ENCODE assay signal across 1 cellular context in the genomic region with DNA sequence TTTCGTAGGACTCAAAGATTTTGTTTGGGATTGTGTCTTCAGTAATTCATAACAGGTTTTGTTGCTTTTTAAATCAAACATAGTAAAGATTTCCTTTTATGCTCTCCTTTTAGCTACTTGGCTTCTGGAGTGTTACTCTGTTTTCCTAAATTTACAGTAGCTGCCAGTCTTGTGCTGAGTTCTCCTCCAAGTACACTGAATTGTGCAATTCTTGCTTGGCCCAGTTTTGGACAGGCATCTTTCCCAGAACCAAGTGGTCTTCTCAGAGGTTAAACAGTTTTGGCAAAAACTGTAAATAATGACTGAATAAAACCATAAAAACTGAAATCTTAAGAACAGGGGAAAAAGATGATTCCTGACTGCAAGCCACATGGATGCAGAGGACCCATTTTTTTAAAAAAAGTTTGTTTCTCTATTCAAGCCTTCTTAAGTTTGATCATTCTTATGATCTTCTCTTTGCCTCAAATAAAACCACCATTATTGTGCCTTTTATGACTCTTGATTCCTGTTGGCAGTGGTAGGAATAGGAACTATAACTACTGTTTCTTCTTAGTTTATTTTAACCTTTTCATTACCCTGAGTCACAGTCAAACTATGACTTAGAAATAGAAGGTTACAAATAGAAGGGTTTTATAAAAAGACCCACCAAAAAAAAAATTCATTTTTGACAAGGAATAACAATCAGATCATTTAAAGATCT.
TF ChIP-seq lines count a peak whose summit lies in the region.

No MANE protein-coding gene starts in this region.

TF ChIP-seq in SK-N-SH, 30 proteins besides CTCF, POLR2A, EP300 and RAD21 (continued from another document):
- TF ChIP-seq JUND (IDR thresholded peaks at IDR 0.05) = no peak
- no peak for TF ChIP-seq POLR2AphosphoS5 (IDR thresholded peaks at IDR 0.05; ENCODE audit: low read depth, low read length)
- no peak for TF ChIP-seq EZH2phosphoT487 (IDR thresholded peaks at IDR 0.05; ENCODE audit: borderline replicate concordance, low read depth)
- TF ChIP-seq RCOR1 (IDR thresholded peaks at IDR 0.05; ENCODE audit: low read length) = no peak
- no peak for TF ChIP-seq GABPA (IDR thresholded peaks at IDR 0.05; ENCODE audit: low read depth)
- no peak for TF ChIP-seq GATA2 (CRISPR knock-in tag; IDR thresholded peaks at IDR 0.05)
- TF ChIP-seq SIN3A (IDR thresholded peaks at IDR 0.05; ENCODE audit: borderline replicate concordance, low read depth, low read length) = no peak
- TF ChIP-seq, protein P1, sequence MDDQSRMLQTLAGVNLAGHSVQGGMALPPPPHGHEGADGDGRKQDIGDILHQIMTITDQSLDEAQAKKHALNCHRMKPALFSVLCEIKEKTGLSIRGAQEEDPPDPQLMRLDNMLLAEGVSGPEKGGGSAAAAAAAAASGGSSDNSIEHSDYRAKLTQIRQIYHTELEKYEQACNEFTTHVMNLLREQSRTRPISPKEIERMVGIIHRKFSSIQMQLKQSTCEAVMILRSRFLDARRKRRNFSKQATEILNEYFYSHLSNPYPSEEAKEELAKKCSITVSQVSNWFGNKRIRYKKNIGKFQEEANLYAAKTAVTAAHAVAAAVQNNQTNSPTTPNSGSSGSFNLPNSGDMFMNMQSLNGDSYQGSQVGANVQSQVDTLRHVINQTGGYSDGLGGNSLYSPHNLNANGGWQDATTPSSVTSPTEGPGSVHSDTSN (IDR thresholded peaks at IDR 0.05) = no peak
- no peak for TF ChIP-seq TCF12 (IDR thresholded peaks at IDR 0.05)
- TF ChIP-seq, protein P2, sequence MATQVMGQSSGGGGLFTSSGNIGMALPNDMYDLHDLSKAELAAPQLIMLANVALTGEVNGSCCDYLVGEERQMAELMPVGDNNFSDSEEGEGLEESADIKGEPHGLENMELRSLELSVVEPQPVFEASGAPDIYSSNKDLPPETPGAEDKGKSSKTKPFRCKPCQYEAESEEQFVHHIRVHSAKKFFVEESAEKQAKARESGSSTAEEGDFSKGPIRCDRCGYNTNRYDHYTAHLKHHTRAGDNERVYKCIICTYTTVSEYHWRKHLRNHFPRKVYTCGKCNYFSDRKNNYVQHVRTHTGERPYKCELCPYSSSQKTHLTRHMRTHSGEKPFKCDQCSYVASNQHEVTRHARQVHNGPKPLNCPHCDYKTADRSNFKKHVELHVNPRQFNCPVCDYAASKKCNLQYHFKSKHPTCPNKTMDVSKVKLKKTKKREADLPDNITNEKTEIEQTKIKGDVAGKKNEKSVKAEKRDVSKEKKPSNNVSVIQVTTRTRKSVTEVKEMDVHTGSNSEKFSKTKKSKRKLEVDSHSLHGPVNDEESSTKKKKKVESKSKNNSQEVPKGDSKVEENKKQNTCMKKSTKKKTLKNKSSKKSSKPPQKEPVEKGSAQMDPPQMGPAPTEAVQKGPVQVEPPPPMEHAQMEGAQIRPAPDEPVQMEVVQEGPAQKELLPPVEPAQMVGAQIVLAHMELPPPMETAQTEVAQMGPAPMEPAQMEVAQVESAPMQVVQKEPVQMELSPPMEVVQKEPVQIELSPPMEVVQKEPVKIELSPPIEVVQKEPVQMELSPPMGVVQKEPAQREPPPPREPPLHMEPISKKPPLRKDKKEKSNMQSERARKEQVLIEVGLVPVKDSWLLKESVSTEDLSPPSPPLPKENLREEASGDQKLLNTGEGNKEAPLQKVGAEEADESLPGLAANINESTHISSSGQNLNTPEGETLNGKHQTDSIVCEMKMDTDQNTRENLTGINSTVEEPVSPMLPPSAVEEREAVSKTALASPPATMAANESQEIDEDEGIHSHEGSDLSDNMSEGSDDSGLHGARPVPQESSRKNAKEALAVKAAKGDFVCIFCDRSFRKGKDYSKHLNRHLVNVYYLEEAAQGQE (IDR thresholded peaks at IDR 0.05; ENCODE audit: low read depth, low read length) = no peak
- TF ChIP-seq, protein P3, sequence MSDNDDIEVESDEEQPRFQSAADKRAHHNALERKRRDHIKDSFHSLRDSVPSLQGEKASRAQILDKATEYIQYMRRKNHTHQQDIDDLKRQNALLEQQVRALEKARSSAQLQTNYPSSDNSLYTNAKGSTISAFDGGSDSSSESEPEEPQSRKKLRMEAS (IDR thresholded peaks at IDR 0.05; ENCODE audit: low read depth) = no peak
- TF ChIP-seq, protein P4, sequence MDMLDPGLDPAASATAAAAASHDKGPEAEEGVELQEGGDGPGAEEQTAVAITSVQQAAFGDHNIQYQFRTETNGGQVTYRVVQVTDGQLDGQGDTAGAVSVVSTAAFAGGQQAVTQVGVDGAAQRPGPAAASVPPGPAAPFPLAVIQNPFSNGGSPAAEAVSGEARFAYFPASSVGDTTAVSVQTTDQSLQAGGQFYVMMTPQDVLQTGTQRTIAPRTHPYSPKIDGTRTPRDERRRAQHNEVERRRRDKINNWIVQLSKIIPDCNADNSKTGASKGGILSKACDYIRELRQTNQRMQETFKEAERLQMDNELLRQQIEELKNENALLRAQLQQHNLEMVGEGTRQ (IDR thresholded peaks at IDR 0.05; ENCODE audit: borderline replicate concordance, low read depth, low read length) = no peak
- no peak for TF ChIP-seq YY1 (IDR thresholded peaks at IDR 0.05; ENCODE audit: low read depth)
- no peak for TF ChIP-seq MEF2A (IDR thresholded peaks at IDR 0.05; ENCODE audit: borderline replicate concordance, low read depth)
- no peak for TF ChIP-seq FOSL2 (IDR thresholded peaks at IDR 0.05; ENCODE audit: borderline replicate concordance, low read depth)
- TF ChIP-seq TAF1 (IDR thresholded peaks at IDR 0.05; ENCODE audit: borderline replicate concordance, low read depth, low read length) = no peak
